1 cellular context compared by ENCODE assay signal in the genomic region with DNA sequence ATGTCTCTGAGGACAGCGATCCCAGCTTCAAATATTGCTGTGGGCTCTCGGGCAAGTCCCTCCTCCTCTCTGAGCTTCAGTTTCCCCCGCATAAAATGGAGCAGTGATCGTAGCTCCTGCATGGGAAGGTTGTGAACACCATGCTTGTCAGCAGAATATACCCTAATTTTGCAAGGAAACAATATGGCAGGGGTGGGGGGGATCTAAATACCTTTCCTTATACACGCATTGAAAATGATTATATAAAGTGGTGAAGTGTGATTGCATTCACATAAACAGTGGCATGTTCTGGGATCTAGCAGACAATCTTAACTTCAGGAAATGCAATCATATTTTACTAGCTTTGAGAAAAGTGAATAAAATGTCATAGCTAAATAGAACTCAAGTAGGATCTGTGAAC.
TF ChIP-seq lines count a peak whose summit lies in the region.

No MANE protein-coding gene starts in this region.

TF ChIP-seq in K562, 482 proteins besides CTCF, POLR2A, EP300 and RAD21 (continued from another document):
- TF ChIP-seq, protein P1, sequence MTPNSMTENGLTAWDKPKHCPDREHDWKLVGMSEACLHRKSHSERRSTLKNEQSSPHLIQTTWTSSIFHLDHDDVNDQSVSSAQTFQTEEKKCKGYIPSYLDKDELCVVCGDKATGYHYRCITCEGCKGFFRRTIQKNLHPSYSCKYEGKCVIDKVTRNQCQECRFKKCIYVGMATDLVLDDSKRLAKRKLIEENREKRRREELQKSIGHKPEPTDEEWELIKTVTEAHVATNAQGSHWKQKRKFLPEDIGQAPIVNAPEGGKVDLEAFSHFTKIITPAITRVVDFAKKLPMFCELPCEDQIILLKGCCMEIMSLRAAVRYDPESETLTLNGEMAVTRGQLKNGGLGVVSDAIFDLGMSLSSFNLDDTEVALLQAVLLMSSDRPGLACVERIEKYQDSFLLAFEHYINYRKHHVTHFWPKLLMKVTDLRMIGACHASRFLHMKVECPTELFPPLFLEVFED (CRISPR knock-in tag; conservative IDR thresholded peaks at IDR 0.05) = 0 out of 2 replicates have a peak, but pooled peaks have one; percentile 12
- TF ChIP-seq THRAP3 (IDR thresholded peaks at IDR 0.05; ENCODE audit: borderline replicate concordance) (no peak), EWSR1 (IDR thresholded peaks at IDR 0.05; ENCODE audit: borderline replicate concordance, low read depth, partially characterized antibody) (no peak), CBX5 (IDR thresholded peaks at IDR 0.05; ENCODE audit: borderline replicate concordance, low read depth) (no peak), CBX8 (IDR thresholded peaks at IDR 0.05; ENCODE audit: borderline replicate concordance, extremely low read depth, low read depth, low read length, poor library complexity, severe bottlenecking) (peak; percentile 80), U2AF1 (optimal IDR thresholded peaks at IDR 0.05; ENCODE audit: low read depth, low read length) (no peak), EHMT2 (IDR thresholded peaks at IDR 0.05) (no peak), TCFL5 (CRISPR knock-in tag; conservative IDR thresholded peaks at IDR 0.05) (0 out of 2 replicates have a peak, but pooled peaks have one; percentile 37), NR4A1 (CRISPR knock-in tag; IDR thresholded peaks at IDR 0.05) (peak; percentile 56; the same call in 1 of the 2 replicates), NR4A1 (tag; IDR thresholded peaks at IDR 0.05) (no peak), ZBTB8A (IDR thresholded peaks at IDR 0.05; ENCODE audit: partially characterized antibody) (no peak), ZNF174 (CRISPR knock-in tag; IDR thresholded peaks at IDR 0.05) (no peak), SRSF7 (optimal IDR thresholded peaks at IDR 0.05; ENCODE audit: low read depth, low read length) (no peak), CSDE1 (IDR thresholded peaks at IDR 0.05) (no peak), SRSF1 (IDR thresholded peaks at IDR 0.05; ENCODE audit: low read depth, low read length) (no peak), ZNF311 (CRISPR knock-in tag; IDR thresholded peaks at IDR 0.05) (0 out of 2 replicates have a peak, but pooled peaks have one; percentile 21), KDM2B (CRISPR knock-in tag; IDR thresholded peaks at IDR 0.05) (0 out of 2 replicates have a peak, but pooled peaks have one; percentile 1), NR2F6 (CRISPR knock-in tag; IDR thresholded peaks at IDR 0.05) (0 out of 2 replicates have a peak, but pooled peaks have one; percentile 14), CBX2 (IDR thresholded peaks at IDR 0.05; ENCODE audit: insufficient read depth, low read length, poor library complexity, severe bottlenecking) (peak; percentile 45), ETV6 (IDR thresholded peaks at IDR 0.05; ENCODE audit: borderline replicate concordance in 1 of 2, low read depth in 2 of 2, low read length in 1 of 2) (0 out of 4 replicates have a peak, but pooled peaks of 1 of the 2 experiments have one; percentile 15), ETV6 (CRISPR knock-in tag; IDR thresholded peaks at IDR 0.05; ENCODE audit: borderline replicate concordance) (no peak)
- TF ChIP-seq, protein P2, sequence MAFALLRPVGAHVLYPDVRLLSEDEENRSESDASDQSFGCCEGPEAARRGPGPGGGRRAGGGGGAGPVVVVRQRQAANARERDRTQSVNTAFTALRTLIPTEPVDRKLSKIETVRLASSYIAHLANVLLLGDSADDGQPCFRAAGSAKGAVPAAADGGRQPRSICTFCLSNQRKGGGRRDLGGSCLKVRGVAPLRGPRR (CRISPR knock-in tag; IDR thresholded peaks at IDR 0.05) = 0 out of 2 replicates have a peak, but pooled peaks have one; percentile 11
- TF ChIP-seq, protein P3, sequence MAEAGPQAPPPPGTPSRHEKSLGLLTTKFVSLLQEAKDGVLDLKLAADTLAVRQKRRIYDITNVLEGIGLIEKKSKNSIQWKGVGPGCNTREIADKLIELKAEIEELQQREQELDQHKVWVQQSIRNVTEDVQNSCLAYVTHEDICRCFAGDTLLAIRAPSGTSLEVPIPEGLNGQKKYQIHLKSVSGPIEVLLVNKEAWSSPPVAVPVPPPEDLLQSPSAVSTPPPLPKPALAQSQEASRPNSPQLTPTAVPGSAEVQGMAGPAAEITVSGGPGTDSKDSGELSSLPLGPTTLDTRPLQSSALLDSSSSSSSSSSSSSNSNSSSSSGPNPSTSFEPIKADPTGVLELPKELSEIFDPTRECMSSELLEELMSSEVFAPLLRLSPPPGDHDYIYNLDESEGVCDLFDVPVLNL (CRISPR knock-in tag; IDR thresholded peaks at IDR 0.05; ENCODE audit: low read depth) = no peak
- TF ChIP-seq, protein P4, sequence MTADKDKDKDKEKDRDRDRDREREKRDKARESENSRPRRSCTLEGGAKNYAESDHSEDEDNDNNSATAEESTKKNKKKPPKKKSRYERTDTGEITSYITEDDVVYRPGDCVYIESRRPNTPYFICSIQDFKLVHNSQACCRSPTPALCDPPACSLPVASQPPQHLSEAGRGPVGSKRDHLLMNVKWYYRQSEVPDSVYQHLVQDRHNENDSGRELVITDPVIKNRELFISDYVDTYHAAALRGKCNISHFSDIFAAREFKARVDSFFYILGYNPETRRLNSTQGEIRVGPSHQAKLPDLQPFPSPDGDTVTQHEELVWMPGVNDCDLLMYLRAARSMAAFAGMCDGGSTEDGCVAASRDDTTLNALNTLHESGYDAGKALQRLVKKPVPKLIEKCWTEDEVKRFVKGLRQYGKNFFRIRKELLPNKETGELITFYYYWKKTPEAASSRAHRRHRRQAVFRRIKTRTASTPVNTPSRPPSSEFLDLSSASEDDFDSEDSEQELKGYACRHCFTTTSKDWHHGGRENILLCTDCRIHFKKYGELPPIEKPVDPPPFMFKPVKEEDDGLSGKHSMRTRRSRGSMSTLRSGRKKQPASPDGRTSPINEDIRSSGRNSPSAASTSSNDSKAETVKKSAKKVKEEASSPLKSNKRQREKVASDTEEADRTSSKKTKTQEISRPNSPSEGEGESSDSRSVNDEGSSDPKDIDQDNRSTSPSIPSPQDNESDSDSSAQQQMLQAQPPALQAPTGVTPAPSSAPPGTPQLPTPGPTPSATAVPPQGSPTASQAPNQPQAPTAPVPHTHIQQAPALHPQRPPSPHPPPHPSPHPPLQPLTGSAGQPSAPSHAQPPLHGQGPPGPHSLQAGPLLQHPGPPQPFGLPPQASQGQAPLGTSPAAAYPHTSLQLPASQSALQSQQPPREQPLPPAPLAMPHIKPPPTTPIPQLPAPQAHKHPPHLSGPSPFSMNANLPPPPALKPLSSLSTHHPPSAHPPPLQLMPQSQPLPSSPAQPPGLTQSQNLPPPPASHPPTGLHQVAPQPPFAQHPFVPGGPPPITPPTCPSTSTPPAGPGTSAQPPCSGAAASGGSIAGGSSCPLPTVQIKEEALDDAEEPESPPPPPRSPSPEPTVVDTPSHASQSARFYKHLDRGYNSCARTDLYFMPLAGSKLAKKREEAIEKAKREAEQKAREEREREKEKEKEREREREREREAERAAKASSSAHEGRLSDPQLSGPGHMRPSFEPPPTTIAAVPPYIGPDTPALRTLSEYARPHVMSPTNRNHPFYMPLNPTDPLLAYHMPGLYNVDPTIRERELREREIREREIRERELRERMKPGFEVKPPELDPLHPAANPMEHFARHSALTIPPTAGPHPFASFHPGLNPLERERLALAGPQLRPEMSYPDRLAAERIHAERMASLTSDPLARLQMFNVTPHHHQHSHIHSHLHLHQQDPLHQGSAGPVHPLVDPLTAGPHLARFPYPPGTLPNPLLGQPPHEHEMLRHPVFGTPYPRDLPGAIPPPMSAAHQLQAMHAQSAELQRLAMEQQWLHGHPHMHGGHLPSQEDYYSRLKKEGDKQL (CRISPR knock-in tag; IDR thresholded peaks at IDR 0.05; ENCODE audit: borderline replicate concordance) = 0 out of 2 replicates have a peak, but pooled peaks have one; percentile 1
- TF ChIP-seq, protein P5, sequence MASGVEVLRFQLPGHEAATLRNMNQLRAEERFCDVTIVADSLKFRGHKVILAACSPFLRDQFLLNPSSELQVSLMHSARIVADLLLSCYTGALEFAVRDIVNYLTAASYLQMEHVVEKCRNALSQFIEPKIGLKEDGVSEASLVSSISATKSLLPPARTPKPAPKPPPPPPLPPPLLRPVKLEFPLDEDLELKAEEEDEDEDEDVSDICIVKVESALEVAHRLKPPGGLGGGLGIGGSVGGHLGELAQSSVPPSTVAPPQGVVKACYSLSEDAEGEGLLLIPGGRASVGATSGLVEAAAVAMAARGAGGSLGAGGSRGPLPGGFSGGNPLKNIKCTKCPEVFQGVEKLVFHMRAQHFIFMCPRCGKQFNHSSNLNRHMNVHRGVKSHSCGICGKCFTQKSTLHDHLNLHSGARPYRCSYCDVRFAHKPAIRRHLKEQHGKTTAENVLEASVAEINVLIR (CRISPR knock-in tag; IDR thresholded peaks at IDR 0.05) = no peak
- TF ChIP-seq, protein P6, sequence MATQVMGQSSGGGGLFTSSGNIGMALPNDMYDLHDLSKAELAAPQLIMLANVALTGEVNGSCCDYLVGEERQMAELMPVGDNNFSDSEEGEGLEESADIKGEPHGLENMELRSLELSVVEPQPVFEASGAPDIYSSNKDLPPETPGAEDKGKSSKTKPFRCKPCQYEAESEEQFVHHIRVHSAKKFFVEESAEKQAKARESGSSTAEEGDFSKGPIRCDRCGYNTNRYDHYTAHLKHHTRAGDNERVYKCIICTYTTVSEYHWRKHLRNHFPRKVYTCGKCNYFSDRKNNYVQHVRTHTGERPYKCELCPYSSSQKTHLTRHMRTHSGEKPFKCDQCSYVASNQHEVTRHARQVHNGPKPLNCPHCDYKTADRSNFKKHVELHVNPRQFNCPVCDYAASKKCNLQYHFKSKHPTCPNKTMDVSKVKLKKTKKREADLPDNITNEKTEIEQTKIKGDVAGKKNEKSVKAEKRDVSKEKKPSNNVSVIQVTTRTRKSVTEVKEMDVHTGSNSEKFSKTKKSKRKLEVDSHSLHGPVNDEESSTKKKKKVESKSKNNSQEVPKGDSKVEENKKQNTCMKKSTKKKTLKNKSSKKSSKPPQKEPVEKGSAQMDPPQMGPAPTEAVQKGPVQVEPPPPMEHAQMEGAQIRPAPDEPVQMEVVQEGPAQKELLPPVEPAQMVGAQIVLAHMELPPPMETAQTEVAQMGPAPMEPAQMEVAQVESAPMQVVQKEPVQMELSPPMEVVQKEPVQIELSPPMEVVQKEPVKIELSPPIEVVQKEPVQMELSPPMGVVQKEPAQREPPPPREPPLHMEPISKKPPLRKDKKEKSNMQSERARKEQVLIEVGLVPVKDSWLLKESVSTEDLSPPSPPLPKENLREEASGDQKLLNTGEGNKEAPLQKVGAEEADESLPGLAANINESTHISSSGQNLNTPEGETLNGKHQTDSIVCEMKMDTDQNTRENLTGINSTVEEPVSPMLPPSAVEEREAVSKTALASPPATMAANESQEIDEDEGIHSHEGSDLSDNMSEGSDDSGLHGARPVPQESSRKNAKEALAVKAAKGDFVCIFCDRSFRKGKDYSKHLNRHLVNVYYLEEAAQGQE (CRISPR knock-in tag; IDR thresholded peaks at IDR 0.05; ENCODE audit: low read depth) = no peak
TF ChIP-seq in K562: peak in this region for 24.
